In genomic region chr1:66207484-66207883, GRCh38 we compare ENCODE assay signal across 16 cellular contexts.
DNase-seq lines count a peak whose midpoint lies in the region; ATAC-seq, FAIRE-seq and TF ChIP-seq lines count a peak whose summit lies in the region.
"Had no signal": no experiment of that assay in that cellular context is flagged by ENCODE, and none has a peak within 500 bp of the region (broad histone marks: within the 10 kb centered on the region; RNA-seq: fewer than 3 reads in every experiment).

No MANE protein-coding gene starts in this region.

- H3K27ac ChIP-seq in heart right ventricle: peak overlapping the region in 5 of 10 donors; percentile 64 to 84 (median 76)
- H3K27ac ChIP-seq in body of pancreas: no peak overlapping the region
- peak overlapping the region in 2 of 5 donors; percentile 8 to 46 for H3K27ac ChIP-seq in stomach
- H3K27ac ChIP-seq: esophagus muscularis mucosa, lower lobe of right lung, prostate gland, upper lobe of left lung had no signal

- H3K4me3 ChIP-seq in heart right ventricle (no peak overlapping the region), body of pancreas (no peak overlapping the region), stomach (no peak overlapping the region)
- H3K4me3 ChIP-seq: esophagus muscularis mucosa, lower lobe of right lung, prostate gland, upper lobe of left lung had no signal

- H3K27ac Mint-ChIP-seq in activated T-helper 17 cell treated with anti-CD3 and anti-CD28 coated beads, Interleukin-2, amount 50 U/mL, for 72 hours: no peak overlapping the region
- H3K27ac Mint-ChIP-seq: activated CD8-positive, alpha-beta T cell treated with anti-CD3 and anti-CD28 coated beads for 36 hours; activated naive CD8-positive, alpha-beta T cell had no signal

- DNase-seq in NCI-H2227 treated with DMSO at 0.1 percent for 48 hours (lab: John Stamatoyannopoulos, UW) (peak; percentile 28), NCI-H2227 (lab: John Stamatoyannopoulos, UW; ENCODE audit: unreplicated experiment) (no peak), astrocyte of the hippocampus (ENCODE audit: low read depth, low spot score) (peak; percentile 71), heart right ventricle (peak in 1 of 2 donors; percentile 10), urothelium cell line (ENCODE audit: low spot score) (peak; percentile 21), body of pancreas (no peak), stomach (no peak)
- DNase-seq: ACHN; activated CD8-positive, alpha-beta T cell treated with anti-CD3 and anti-CD28 coated beads for 36 hours; lower lobe of right lung; T-helper 2 cell; upper lobe of left lung had no signal

- H3K4me3 Mint-ChIP-seq in activated T-helper 17 cell treated with anti-CD3 and anti-CD28 coated beads, Interleukin-2, amount 50 U/mL, for 72 hours: no peak overlapping the region
- H3K4me3 Mint-ChIP-seq: activated CD8-positive, alpha-beta T cell treated with anti-CD3 and anti-CD28 coated beads for 36 hours; activated naive CD8-positive, alpha-beta T cell had no signal

- no peaks in the 10 kb centered on the region for H3K36me3 ChIP-seq in heart right ventricle
- no peaks in the 10 kb centered on the region for H3K36me3 ChIP-seq in body of pancreas (replicated peaks in 1 of 2; ENCODE audit: insufficient read depth in 1 of 2, low read depth in 2 of 2)
- H3K36me3 ChIP-seq in stomach: no peaks in the 10 kb centered on the region
- H3K36me3 ChIP-seq: esophagus muscularis mucosa, lower lobe of right lung, prostate gland, upper lobe of left lung had no signal

- ATAC-seq in heart right ventricle: peak; percentile 82 to 99 (median 92)
- no peak for ATAC-seq in body of pancreas
- ATAC-seq in activated T-helper 17 cell treated with anti-CD3 and anti-CD28 coated beads, Interleukin-2, amount 50 U/mL, for 72 hours (replicated peaks): no peak
- ATAC-seq: activated CD8-positive, alpha-beta T cell treated with anti-CD3 and anti-CD28 coated beads for 36 hours; lower lobe of right lung had no signal

- H3K4me1 Mint-ChIP-seq in activated T-helper 17 cell treated with anti-CD3 and anti-CD28 coated beads, Interleukin-2, amount 50 U/mL, for 72 hours: peaks cover 5% of the 10 kb centered on the region

- H3K9me3 Mint-ChIP-seq in activated T-helper 17 cell treated with anti-CD3 and anti-CD28 coated beads, Interleukin-2, amount 50 U/mL, for 72 hours: peaks cover 18% of the 10 kb centered on the region
- H3K9me3 Mint-ChIP-seq: activated CD8-positive, alpha-beta T cell treated with anti-CD3 and anti-CD28 coated beads for 36 hours had no signal

- no peaks in the 10 kb centered on the region for H3K27me3 ChIP-seq in heart right ventricle
- H3K27me3 ChIP-seq in body of pancreas: no peaks in the 10 kb centered on the region
- no peaks in the 10 kb centered on the region for H3K27me3 ChIP-seq in stomach
- H3K27me3 ChIP-seq: esophagus muscularis mucosa, upper lobe of left lung had no signal

- no peak for TF ChIP-seq EP300 in stomach (IDR thresholded peaks at IDR 0.05)

- no peak for TF ChIP-seq CTCF in heart right ventricle (IDR thresholded peaks at IDR 0.05)
- no peak for TF ChIP-seq CTCF in body of pancreas (IDR thresholded peaks at IDR 0.05)
- TF ChIP-seq CTCF in stomach (IDR thresholded peaks at IDR 0.05): no peak

- H3K9me3 ChIP-seq in heart right ventricle: peaks cover 0 to 3% (median 0%) of the 10 kb centered on the region in 11 donors
- no peaks in the 10 kb centered on the region for H3K9me3 ChIP-seq in body of pancreas
- H3K9me3 ChIP-seq in stomach: peaks cover 0 to 9% (median 0%) of the 10 kb centered on the region in 4 donors
- H3K9me3 ChIP-seq: lower lobe of right lung, prostate gland, upper lobe of left lung had no signal

- intact Hi-C loops in heart right ventricle (cut with DNase I): no loop called here
- intact Hi-C loops in body of pancreas (cut with DNase I): no loop called here
- intact Hi-C loops in stomach (cut with DNase I; ENCODE audit: low total_unique reads): no loop called here

- TF ChIP-seq POLR2A in body of pancreas (IDR thresholded peaks at IDR 0.05) (no peak), stomach (IDR thresholded peaks at IDR 0.05) (no peak)

- 30 to 31% methylated on average over 3 of the region's 3 CpGs for WGBS in heart right ventricle, 2 donors
- 58 to 62% methylated on average over 3 of the region's 3 CpGs for WGBS in body of pancreas, 2 donors
- WGBS in stomach, 5 donors: 31 to 44% (median 36%) methylated on average over 3 of the region's 3 CpGs

- H3K27me3 Mint-ChIP-seq in activated T-helper 17 cell treated with anti-CD3 and anti-CD28 coated beads, Interleukin-2, amount 50 U/mL, for 72 hours: no peaks in the 10 kb centered on the region
- H3K27me3 Mint-ChIP-seq: activated naive CD8-positive, alpha-beta T cell had no signal

- no peak for FAIRE-seq in urothelium cell line (lab: Jason Lieb, UNC)

- H3K36me3 Mint-ChIP-seq in activated T-helper 17 cell treated with anti-CD3 and anti-CD28 coated beads, Interleukin-2, amount 50 U/mL, for 72 hours (ENCODE audit: low read depth): no peaks in the 10 kb centered on the region

- peaks cover 0 to 17% (median 3%) of the 10 kb centered on the region in 9 donors for H3K4me1 ChIP-seq in heart right ventricle
- peaks cover 5% of the 10 kb centered on the region for H3K4me1 ChIP-seq in body of pancreas
- peaks cover 0 to 28% (median 15%) of the 10 kb centered on the region in 4 donors for H3K4me1 ChIP-seq in stomach
- H3K4me1 ChIP-seq: lower lobe of right lung, prostate gland, upper lobe of left lung had no signal

Comparison
In these comparisons a context has a peak if more than half of its experiments do, and no peak if none do; other contexts are left out.
1. DNase-seq: peak in NCI-H2227 treated with DMSO at 0.1 percent for 48 hours (single experiment), astrocyte of the hippocampus (single experiment) and urothelium cell line (single experiment); none in NCI-H2227 (single experiment), body of pancreas (0 of 4) and stomach (single experiment).
2. ATAC-seq: peak in heart right ventricle (8 of 8); none in body of pancreas (single experiment) and activated T-helper 17 cell treated with anti-CD3 and anti-CD28 coated beads, Interleukin-2, amount 50 U/mL, for 72 hours (single experiment).